In the genomic region with DNA sequence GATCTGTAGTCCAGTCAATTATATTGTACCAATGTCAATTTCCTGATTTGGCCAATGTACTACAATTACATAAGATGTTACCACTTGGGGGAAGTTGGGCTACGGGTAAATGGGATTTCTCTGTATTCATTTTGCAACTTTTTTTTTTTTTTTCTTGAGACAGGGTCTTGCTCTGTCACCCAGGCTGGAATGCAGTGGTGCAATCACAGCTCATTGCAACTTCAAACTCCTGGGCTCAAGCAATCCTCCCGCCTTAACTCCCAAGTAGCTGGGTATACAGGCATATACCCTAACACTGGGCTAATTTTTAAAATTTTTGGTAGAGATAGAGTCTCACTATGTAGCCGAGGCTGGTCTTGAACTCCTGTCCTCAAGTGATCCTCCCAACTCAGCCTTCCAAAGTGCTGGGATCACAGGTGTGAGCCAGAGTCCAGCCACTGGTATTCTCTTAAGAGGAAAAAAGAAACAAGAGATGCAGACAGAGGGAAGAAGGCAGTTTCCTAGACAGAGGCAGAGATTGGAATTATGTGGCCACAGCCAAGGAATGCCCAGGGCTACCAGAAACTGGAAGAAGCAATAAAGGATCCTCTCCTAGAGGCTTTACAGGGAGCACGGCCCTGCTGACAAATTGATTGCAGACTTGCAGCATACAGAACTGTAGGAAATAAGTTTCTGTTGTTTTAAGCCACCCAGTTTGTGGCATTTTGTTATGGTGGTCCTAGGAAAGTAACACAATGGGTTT, we compare ENCODE assay signal across 22 cellular contexts. TPM values are rescaled to one million over a fixed set of nuclear protein-coding genes. Genes with fewer than 3 reads are reported as not detected.
DNase-seq lines count a peak whose midpoint lies in the region; ATAC-seq and TF ChIP-seq lines count a peak whose summit lies in the region.
"Had no signal": no experiment of that assay in that cellular context is flagged by ENCODE, and none has a peak within 500 bp of the region (broad histone marks: within the 10 kb centered on the region; RNA-seq: fewer than 3 reads in every experiment).

No MANE protein-coding gene starts in this region.

- H2AK9ac ChIP-seq in IMR-90 (replicated peaks; ENCODE audit: low read depth, low read length, poor library complexity): no peak overlapping the region

- no peak overlapping the region for H2AFZ ChIP-seq in DND-41 (ENCODE audit: low read depth, low read length)
- H2AFZ ChIP-seq in IMR-90 (replicated peaks; ENCODE audit: low read length, poor library complexity): no peak overlapping the region

- H3K56ac ChIP-seq in IMR-90 (ENCODE audit: extremely low read depth, insufficient read depth, low read length): no peak overlapping the region

- in situ Hi-C loops in IMR-90 (cut with MboI; ENCODE audit: low sequenced_read_pairs): no loop called here

- WGBS in IMR-90 (ENCODE audit: extremely low coverage in 2 of 2, insufficient read length in 1 of 2), 2 experiments: 60% methylated on average over 1 of the region's 4 CpGs; no CpG with 5 or more reads in 1 of the 2 experiments

- no peak for TF ChIP-seq RAD21 in IMR-90 (IDR thresholded peaks at IDR 0.05; ENCODE audit: low read length)

- dilution Hi-C loops in IMR-90 (cut with HindIII; ENCODE audit: low sequenced_read_pairs, unreplicated experiment): no loop called here

- H3K79me2 ChIP-seq in DND-41 (ENCODE audit: insufficient read depth, low read length): peaks cover 95% of the 10 kb centered on the region

- H3K18ac ChIP-seq in IMR-90 (ENCODE audit: low read depth, low read length): no peak overlapping the region

- H2BK5ac ChIP-seq in IMR-90 (ENCODE audit: low read depth, low read length, poor library complexity, severe bottlenecking): no peak overlapping the region

- H3K9me1 ChIP-seq in IMR-90 (ENCODE audit: insufficient read depth, low read length): no peaks in the 10 kb centered on the region

- H4K91ac ChIP-seq in IMR-90 (ENCODE audit: insufficient read depth, low read depth, low read length): no peak overlapping the region

- no peak overlapping the region for H3K4ac ChIP-seq in IMR-90 (ENCODE audit: low read depth, low read length)

- H3K9ac ChIP-seq in DND-41 (ENCODE audit: low read depth, low read length): no peak overlapping the region
- H3K9ac ChIP-seq in IMR-90 (ENCODE audit: low read depth, low read length): no peak overlapping the region

- DNase-seq in DND-41: no peak
- DNase-seq in IMR-90: no peak
- peak; percentile 8 for DNase-seq in SKM-1 (lab: John Stamatoyannopoulos, UW; ENCODE audit: unreplicated experiment)
- no peak for DNase-seq in mucosa of descending colon
- DNase-seq in T1000 (lab: John Stamatoyannopoulos, UW): no peak
- DNase-seq in GM10266 (ENCODE audit: extremely low spot score): no peak
- DNase-seq in NCI-H82 treated with DMSO at 0.1 percent for 48 hours (lab: John Stamatoyannopoulos, UW; ENCODE audit: unreplicated experiment): no peak
- DNase-seq: activated naive CD4-positive, alpha-beta T cell treated with anti-CD3 and anti-CD28 coated beads, Interleukin-2, amount 50 U/mL, for 16 hours; activated T-cell treated with anti-CD3 and anti-CD28 coated beads, Interleukin-2, amount 50 U/mL, for 72 hours; DMS79; left cardiac atrium; mesendoderm; NCI-H1436; NCI-H748 treated with DMSO at 0.1 percent for 48 hours; stimulated activated CD4-positive, alpha-beta T cell treated with anti-CD3 and anti-CD28 coated beads, Interleukin-2, amount 100 ng/mL, for 24 hours; stimulated activated naive CD4-positive, alpha-beta T cell treated with Interleukin-2 at 50 U/mL for 16 hours; SW 1271; tibial artery had no signal

- no peak overlapping the region for H4K5ac ChIP-seq in IMR-90 (ENCODE audit: low read depth, low read length)

- peaks cover 59% of the 10 kb centered on the region for H3K4me1 ChIP-seq in DND-41 (ENCODE audit: insufficient read depth, low read length)
- peaks cover 7% of the 10 kb centered on the region for H3K4me1 ChIP-seq in IMR-90 (ENCODE audit: control insufficient read depth, insufficient read depth, low read length)
- H3K4me1 ChIP-seq in mucosa of descending colon (ENCODE audit: low read depth): peaks cover 10% of the 10 kb centered on the region
- H3K4me1 ChIP-seq: prostate gland had no signal

- TF ChIP-seq CTCF in DND-41 (IDR thresholded peaks at IDR 0.05; ENCODE audit: borderline replicate concordance, extremely low read depth, low read length, poor library complexity, severe bottlenecking) (no peak), IMR-90 (conservative IDR thresholded peaks at IDR 0.05; ENCODE audit: low read depth, low read length) (no peak), mucosa of descending colon (IDR thresholded peaks at IDR 0.05) (no peak), GM10266 (IDR thresholded peaks at IDR 0.05; ENCODE audit: control insufficient read depth, insufficient read depth, low read depth, missing control alignments) (no peak)

- no peak for TF ChIP-seq POLR2A in IMR-90 (IDR thresholded peaks at IDR 0.05; ENCODE audit: low read depth, low read length)

- H2BK120ac ChIP-seq in IMR-90 (ENCODE audit: low read depth, low read length): no peak overlapping the region

- no peak overlapping the region for H2AK5ac ChIP-seq in IMR-90 (ENCODE audit: low read depth, low read length)

- no peaks in the 10 kb centered on the region for H3K9me3 ChIP-seq in DND-41 (ENCODE audit: insufficient read depth, low read length, severe bottlenecking)
- H3K9me3 ChIP-seq in IMR-90 (ENCODE audit: control insufficient read depth, insufficient read depth, low read length): no peaks in the 10 kb centered on the region
- H3K9me3 ChIP-seq in mucosa of descending colon: no peaks in the 10 kb centered on the region
- H3K9me3 ChIP-seq: prostate gland, tibial artery had no signal

- no TSS peak for BruUV-seq in IMR-90 (replicated peaks; lab: Mats Ljungman, UMichigan)

- H4K20me1 ChIP-seq in DND-41 (ENCODE audit: insufficient read depth, low read length): no peaks in the 10 kb centered on the region
- H4K20me1 ChIP-seq in IMR-90 (ENCODE audit: insufficient read depth, low read length): no peaks in the 10 kb centered on the region

- no peak overlapping the region for H3K23ac ChIP-seq in IMR-90 (ENCODE audit: low read depth, low read length)

- H4K8ac ChIP-seq in IMR-90 (ENCODE audit: low read depth in 2 of 2, low read length in 2 of 2): no peak overlapping the region

- no peak overlapping the region for H3K14ac ChIP-seq in IMR-90 (replicated peaks; ENCODE audit: low read depth, low read length)

- CTCF ChIA-PET in IMR-90 (lab: Yijun Ruan, JAX): interaction anchor here (0.7 kb wide), 1 partner anchor 234 kb away, joined by 3 read pairs; no protein-coding TSS in a partner anchor

- H3K79me1 ChIP-seq in IMR-90 (ENCODE audit: low read depth in 1 of 2, low read length in 2 of 2): peaks cover 6 to 14% of the 10 kb centered on the region in 2 experiments; a peak in 3 of 4 replicates

- POLR2A ChIA-PET in IMR-90 (lab: Charles Lee; ENCODE audit: unreplicated experiment): no interaction called here

- H2BK15ac ChIP-seq in IMR-90 (ENCODE audit: low read depth, low read length): no peak overlapping the region

- H3K27me3 ChIP-seq in DND-41 (ENCODE audit: insufficient read depth, low read length, poor library complexity): no peaks in the 10 kb centered on the region
- no peaks in the 10 kb centered on the region for H3K27me3 ChIP-seq in IMR-90 (ENCODE audit: control insufficient read depth, insufficient read depth, low read length)
- H3K27me3 ChIP-seq: tibial artery had no signal

- H3K4me2 ChIP-seq in DND-41 (ENCODE audit: insufficient read depth, low read length) (no peak overlapping the region), IMR-90 (ENCODE audit: low read depth, low read length) (no peak overlapping the region)

- H3K27ac ChIP-seq in DND-41 (ENCODE audit: low read length) (0 out of 2 replicates have a peak overlapping the region, but pooled peaks have one; percentile 32), IMR-90 (ENCODE audit: insufficient read depth, low read length) (no peak overlapping the region)
- H3K27ac ChIP-seq: skin epidermis, tibial artery had no signal

- no peaks in the 10 kb centered on the region for H3K36me3 ChIP-seq in DND-41 (ENCODE audit: insufficient read depth, low read length)
- H3K36me3 ChIP-seq in IMR-90 (ENCODE audit: control insufficient read depth, insufficient read depth, low read length): no peaks in the 10 kb centered on the region
- no peaks in the 10 kb centered on the region for H3K36me3 ChIP-seq in mucosa of descending colon (ENCODE audit: low read depth)
- H3K36me3 ChIP-seq: prostate gland, tibial artery had no signal

- H2BK20ac ChIP-seq in IMR-90 (ENCODE audit: low read depth, low read length): no peak overlapping the region

- ATAC-seq in DND-41 (ENCODE audit: insufficient read depth, low read depth): no peak
- ATAC-seq in IMR-90 (ENCODE audit: low read depth): peak; percentile 27; the same call in 1 of the 2 replicates
- ATAC-seq in mucosa of descending colon: peak; percentile 16
- no peak for ATAC-seq in HG02759 (IDR thresholded peaks at IDR 0.05; ENCODE audit: unreplicated experiment)
- ATAC-seq: activated T-cell treated with anti-CD3 and anti-CD28 coated beads, Interleukin-2, amount 50 U/mL, for 72 hours; natural killer cell treated with Interleukin-12 subunit alpha and Interleukin-12 subunit beta and Interleukin-15 and Interleukin-18, amount 100 ng/mL, for 72 hours had no signal

- intact Hi-C loops in IMR-90 (cut with micrococcal nuclease): no loop called here
- intact Hi-C loops in mucosa of descending colon (cut with DNase I, micrococcal nuclease): loop anchor here in 1 of 2 donors (10.0 kb wide), 1 partner anchor 169 kb away; no protein-coding TSS in a partner anchor

- no peak overlapping the region for H3K4me3 ChIP-seq in DND-41 (ENCODE audit: low read depth in 1 of 2, low read length in 2 of 2)
- no peak overlapping the region for H3K4me3 ChIP-seq in IMR-90 (ENCODE audit: insufficient read depth, low read depth, low read length)
- H3K4me3 ChIP-seq in mucosa of descending colon: no peak overlapping the region
- H3K4me3 ChIP-seq: prostate gland, skin epidermis, tibial artery had no signal

TF ChIP-seq in IMR-90, 13 proteins besides CTCF, POLR2A, EP300 and RAD21 (continues in another document):
- TF ChIP-seq ELK1 (IDR thresholded peaks at IDR 0.05; ENCODE audit: borderline replicate concordance, low read depth, low read length) (no peak), MAFK (IDR thresholded peaks at IDR 0.05; ENCODE audit: low read depth, low read length) (no peak)

RNA-seq across cellular contexts. Expression of gene TFDP2, which starts 33.2 kb away (rescaled TPM):
- 23.7 and 27.8 TPM in 2 replicates for total RNA-seq in IMR-90 (2012; rRNA removed)
- polyA plus RNA-seq in IMR-90 (2012; rRNA removed): 10.7 and 11.5 TPM in 2 replicates
- polyA plus RNA-seq in IMR-90 (2012; cell fraction: cytosol; rRNA removed): 6.3 and 7.8 TPM in 2 replicates
- polyA plus RNA-seq in IMR-90 (2012; cell fraction: nucleus; rRNA removed; ENCODE audit: low replicate concordance): 6.3 and 12.3 TPM in 2 replicates
- 10 to 100 TPM; 45.1 to 61.4 (median 54.8) TPM for total RNA-seq in mucosa of descending colon

Comparison
In these comparisons a context has a peak if more than half of its experiments do, and no peak if none do; other contexts are left out.
1. ATAC-seq: peak in IMR-90 (single experiment) and mucosa of descending colon (single experiment); none in DND-41 (single experiment) and HG02759 (single experiment).